In the genomic region with DNA sequence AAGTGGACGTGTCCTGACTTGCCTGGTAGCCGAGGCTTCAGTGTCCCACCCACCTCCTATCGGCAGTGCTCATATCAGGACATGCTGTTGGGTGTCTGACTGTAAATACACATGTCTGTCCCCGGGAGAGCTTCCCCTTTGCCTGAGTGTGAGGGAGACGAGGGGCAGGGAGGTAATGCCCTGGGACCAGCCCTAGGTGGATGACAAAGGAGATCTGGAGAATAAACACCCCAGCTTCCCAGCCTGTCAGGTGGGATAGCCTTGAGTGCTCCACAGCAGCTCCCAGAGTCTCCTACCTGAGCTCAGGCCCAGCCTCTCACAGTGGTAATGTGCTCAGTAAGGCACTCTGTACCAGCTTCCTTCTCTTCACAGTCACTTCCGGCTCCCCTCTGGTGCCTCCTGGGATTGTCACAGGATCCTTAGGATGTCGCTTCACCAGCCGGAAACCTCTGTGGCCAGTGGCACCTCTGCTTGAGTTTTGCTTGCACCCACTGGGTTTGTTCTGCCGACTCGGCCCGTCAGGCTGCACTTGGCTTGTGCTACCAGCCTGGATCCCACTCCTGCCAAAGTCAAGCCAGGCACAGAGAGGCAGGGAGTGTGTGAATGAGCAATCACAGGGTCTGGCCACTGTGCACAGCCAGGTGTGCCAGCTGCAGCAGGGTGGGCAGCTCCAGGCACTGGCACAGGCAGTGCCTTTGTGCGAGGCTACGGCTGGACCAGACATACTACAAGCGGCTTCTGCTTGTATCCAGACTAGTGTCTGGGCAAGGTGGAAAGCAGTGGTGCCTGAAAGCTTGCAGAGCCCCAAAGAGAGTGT, we compare ENCODE assay signal across 14 cellular contexts. TPM values are rescaled to one million over a fixed set of nuclear protein-coding genes. Genes with fewer than 3 reads are reported as not detected.
A peak's percentile ranks its signal among the peaks of the same experiment; 100 is the strongest.
DNase-seq lines count a peak whose midpoint lies in the region; ATAC-seq and TF ChIP-seq lines count a peak whose summit lies in the region.
"Had no signal": no experiment of that assay in that cellular context is flagged by ENCODE, and none has a peak within 500 bp of the region (broad histone marks: within the 10 kb centered on the region; RNA-seq: fewer than 3 reads in every experiment).

No MANE protein-coding gene starts in this region.

- no peaks in the 10 kb centered on the region for H3K36me3 ChIP-seq in neuronal stem cell (replicated peaks in 1 of 2; ENCODE audit: control insufficient read depth in 2 of 2, insufficient read depth in 2 of 2, low read length in 2 of 2)
- no peaks in the 10 kb centered on the region for H3K36me3 ChIP-seq in MG63

- H3K18ac ChIP-seq in neuronal stem cell (ENCODE audit: low read length) = peak overlapping the region; percentile 76

- no peak overlapping the region for H4K8ac ChIP-seq in neuronal stem cell (ENCODE audit: low read depth, low read length)

- no peak overlapping the region for H2BK15ac ChIP-seq in neuronal stem cell (ENCODE audit: low read length)

- peak overlapping the region; percentile 75 for H2AFZ ChIP-seq in neuronal stem cell (ENCODE audit: low read length)

- DNase-seq in DMS 273 (lab: John Stamatoyannopoulos, UW; ENCODE audit: unreplicated experiment) (peak; percentile 4), DMS 273 treated with DMSO at 0.1 percent for 48 hours (lab: John Stamatoyannopoulos, UW) (no peak), NCI-H69 (lab: John Stamatoyannopoulos, UW) (peak; percentile 66), erythroblast (lab: John Stamatoyannopoulos, UW) (peak; percentile 63 to 70), neuronal stem cell (ENCODE audit: low spot score) (no peak), superior temporal gyrus (ENCODE audit: extremely low spot score) (no peak), MG63 (no peak)
- DNase-seq: body of pancreas; Calu3; NK-92 treated with Interleukin-12 subunit alpha and Interleukin-12 subunit beta, amount 100 ng/mL, for 24 hours; nucleus accumbens had no signal

- peak overlapping the region; percentile 47 for H3K4ac ChIP-seq in neuronal stem cell (ENCODE audit: low read length)

- peaks cover 0 to 2% of the 10 kb centered on the region in 2 donors for H3K4me1 ChIP-seq in neuronal stem cell (ENCODE audit: control insufficient read depth in 2 of 2, insufficient read depth in 1 of 2, low read depth in 1 of 2, low read length in 2 of 2)
- H3K4me1 ChIP-seq: body of pancreas had no signal

- H4K91ac ChIP-seq in neuronal stem cell (ENCODE audit: low read depth, low read length, poor library complexity) = no peak overlapping the region

- no peaks in the 10 kb centered on the region for H3K27me3 ChIP-seq in neuronal stem cell (ENCODE audit: control insufficient read depth in 3 of 3, insufficient read depth in 3 of 3, low read depth in 1 of 3, low read length in 3 of 3)
- no peaks in the 10 kb centered on the region for H3K27me3 ChIP-seq in MG63
- H3K27me3 ChIP-seq: body of pancreas had no signal

- no peaks in the 10 kb centered on the region for H3K79me1 ChIP-seq in neuronal stem cell (ENCODE audit: low read depth, low read length)

- ATAC-seq in GM21529 (IDR thresholded peaks at IDR 0.05; ENCODE audit: unreplicated experiment) = no peak
- ATAC-seq: body of pancreas had no signal

- peak overlapping the region; percentile 10 for H2BK120ac ChIP-seq in neuronal stem cell (ENCODE audit: low read depth, low read length)

- no CpG with 5 or more reads among the region's 14 CpGs for WGBS in neuronal stem cell (ENCODE audit: extremely low coverage in 2 of 2, insufficient read length in 2 of 2, insufficient replicate concordance in 1 of 2), 2 donors

- no peak overlapping the region for H3K4me2 ChIP-seq in neuronal stem cell (ENCODE audit: insufficient read depth, low read length, poor library complexity, severe bottlenecking)

- H3K27ac ChIP-seq in neuronal stem cell (replicated peaks; ENCODE audit: low read length) = peak overlapping the region; percentile 13
- H3K27ac ChIP-seq: 22Rv1, body of pancreas, epithelial cell of prostate had no signal

- TF ChIP-seq POLR2A in erythroblast (IDR thresholded peaks at IDR 0.05; ENCODE audit: low read length) = no peak

- peak overlapping the region; percentile 56 for H2AK5ac ChIP-seq in neuronal stem cell (ENCODE audit: low read depth, low read length)

- H3K4me3 ChIP-seq in neuronal stem cell (ENCODE audit: low read length in 2 of 2) = no peak overlapping the region
- H3K4me3 ChIP-seq in MG63 = no peak overlapping the region
- H3K4me3 ChIP-seq: body of pancreas had no signal

- no peak overlapping the region for H3K9ac ChIP-seq in neuronal stem cell (ENCODE audit: low read depth, low read length, poor library complexity)

- H3K14ac ChIP-seq in neuronal stem cell (ENCODE audit: low read length) = no peak overlapping the region

- peak overlapping the region; percentile 82 for H2BK12ac ChIP-seq in neuronal stem cell (ENCODE audit: low read length)

- H3K9me3 ChIP-seq in neuronal stem cell (replicated peaks in 1 of 2; ENCODE audit: control insufficient read depth in 2 of 2, insufficient read depth in 1 of 2, low read depth in 1 of 2, low read length in 2 of 2) (no peaks in the 10 kb centered on the region), MG63 (no peaks in the 10 kb centered on the region)
- H3K9me3 ChIP-seq: body of pancreas had no signal

- peak overlapping the region; percentile 70 for H3K23ac ChIP-seq in neuronal stem cell (ENCODE audit: low read depth, low read length, poor library complexity)

- peak overlapping the region; percentile 76 for H2BK5ac ChIP-seq in neuronal stem cell (ENCODE audit: low read length)

RNA-seq across cellular contexts. Expression of gene RGCC, which starts 54.4 kb away (rescaled TPM):
- polyA plus RNA-seq in neuronal stem cell (2013, experiment 1 of 2) = 0.20 TPM
- polyA plus RNA-seq in neuronal stem cell (2013, experiment 2 of 2) = 0.21 TPM
- 1.7 TPM in 1 of 2 replicates, not detected in the other for total RNA-seq in MG63 (2014; rRNA removed; shearing (Covaris generic); ENCODE audit: low replicate concordance)

Comparison
In these comparisons a context has a peak if more than half of its experiments do, and no peak if none do; other contexts are left out.
1. DNase-seq: peak in DMS 273 (single experiment), NCI-H69 (single experiment) and erythroblast (2 of 2); none in DMS 273 treated with DMSO at 0.1 percent for 48 hours (single experiment), neuronal stem cell (single experiment), superior temporal gyrus (single experiment) and MG63 (single experiment).